ENCODE assay signal across 2 cellular contexts in genomic region chr7:151551820-151552219, GRCh38.
TF ChIP-seq lines count a peak whose summit lies in the region.

No MANE protein-coding gene starts in this region.

TF ChIP-seq in liver, 16 proteins besides CTCF, POLR2A, EP300 and RAD21 (continued from another document):
- TF ChIP-seq REST (IDR thresholded peaks at IDR 0.05) (no peak), FOXA2 (IDR thresholded peaks at IDR 0.05) (no peak)

TF ChIP-seq in HepG2, 621 proteins besides CTCF, POLR2A, EP300 and RAD21 (continued from another document):
- TF ChIP-seq THRA (CRISPR knock-in tag; IDR thresholded peaks at IDR 0.05; ENCODE audit: borderline replicate concordance): no peak
- no peak for TF ChIP-seq PHF21A (CRISPR knock-in tag; IDR thresholded peaks at IDR 0.05)
- no peak for TF ChIP-seq NFATC3 (CRISPR knock-in tag; IDR thresholded peaks at IDR 0.05)
- no peak for TF ChIP-seq AHR (CRISPR knock-in tag; IDR thresholded peaks at IDR 0.05)
- TF ChIP-seq CERS6 (CRISPR knock-in tag; IDR thresholded peaks at IDR 0.05): no peak
- TF ChIP-seq PRDM4 (CRISPR knock-in tag; IDR thresholded peaks at IDR 0.05; ENCODE audit: borderline replicate concordance): no peak
- TF ChIP-seq ZNF367 (CRISPR knock-in tag; IDR thresholded peaks at IDR 0.05; ENCODE audit: borderline replicate concordance): no peak
- TF ChIP-seq ZBTB38 (CRISPR knock-in tag; IDR thresholded peaks at IDR 0.05): no peak
- no peak for TF ChIP-seq ZNF234 (CRISPR knock-in tag; conservative IDR thresholded peaks at IDR 0.05)
